ENCODE assay signal across 10 cellular contexts in the genomic region with DNA sequence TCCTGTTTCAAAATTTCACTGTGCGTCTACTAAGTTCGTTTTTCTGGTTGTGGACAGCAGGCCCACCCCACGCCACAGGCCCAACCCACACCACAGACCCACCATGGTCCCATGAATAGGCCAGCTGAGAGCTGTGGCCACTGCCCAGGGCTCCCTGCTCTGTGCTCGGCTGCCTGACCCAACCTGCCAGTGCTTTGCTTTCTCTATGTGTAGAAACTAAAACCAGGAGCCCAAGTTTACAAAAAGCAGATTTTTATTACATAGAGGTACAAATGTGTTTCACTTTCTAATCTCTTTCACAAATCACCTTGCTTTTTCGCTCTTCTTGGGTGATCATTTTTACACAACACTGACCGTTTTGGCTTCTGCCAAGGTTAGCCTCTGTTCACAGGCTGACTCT.
"Had no signal": no experiment of that assay in that cellular context is flagged by ENCODE, and none has a peak within 500 bp of the region (broad histone marks: within the 10 kb centered on the region; RNA-seq: fewer than 3 reads in every experiment).

No MANE protein-coding gene starts in this region.

- H3K4me3 ChIP-seq: right lobe of liver, smooth muscle cell, suprapubic skin had no signal

- H3K27ac ChIP-seq: right lobe of liver, suprapubic skin had no signal

- H3K4me2 ChIP-seq: smooth muscle cell had no signal

- H3K9me3 ChIP-seq: right lobe of liver, suprapubic skin had no signal

- H3K27me3 ChIP-seq: right lobe of liver, suprapubic skin had no signal

- DNase-seq: activated CD4-positive, alpha-beta T cell treated with anti-CD3 and anti-CD28 coated beads for 48 hours; activated CD8-positive, alpha-beta memory T cell treated with anti-CD3 and anti-CD28 coated beads, Interleukin-2, amount 50 U/mL, for 48 hours; activated gamma-delta T cell treated with Interleukin-2 at 50 U/mL for 16 hours; activated T-cell treated with anti-CD3 and anti-CD28 coated beads, Interleukin-2, amount 50 U/mL, for 72 hours; amniotic stem cell; midbrain; right lobe of liver; stimulated activated naive CD8-positive, alpha-beta T cell treated with anti-CD3 and anti-CD28 coated beads, Interleukin-15, Interleukin-2, amounts not matched to agents 100 U/mL and 50 U/mL, for 24 hours had no signal

- ATAC-seq: activated T-cell treated with anti-CD3 and anti-CD28 coated beads, Interleukin-2, amount 50 U/mL, for 72 hours; right lobe of liver; stimulated activated naive CD8-positive, alpha-beta T cell treated with anti-CD3 and anti-CD28 coated beads, Interleukin-15, Interleukin-2, amounts not matched to agents 100 U/mL and 50 U/mL, for 24 hours had no signal

- H3K4me1 ChIP-seq: right lobe of liver, suprapubic skin had no signal
